In the genomic region with DNA sequence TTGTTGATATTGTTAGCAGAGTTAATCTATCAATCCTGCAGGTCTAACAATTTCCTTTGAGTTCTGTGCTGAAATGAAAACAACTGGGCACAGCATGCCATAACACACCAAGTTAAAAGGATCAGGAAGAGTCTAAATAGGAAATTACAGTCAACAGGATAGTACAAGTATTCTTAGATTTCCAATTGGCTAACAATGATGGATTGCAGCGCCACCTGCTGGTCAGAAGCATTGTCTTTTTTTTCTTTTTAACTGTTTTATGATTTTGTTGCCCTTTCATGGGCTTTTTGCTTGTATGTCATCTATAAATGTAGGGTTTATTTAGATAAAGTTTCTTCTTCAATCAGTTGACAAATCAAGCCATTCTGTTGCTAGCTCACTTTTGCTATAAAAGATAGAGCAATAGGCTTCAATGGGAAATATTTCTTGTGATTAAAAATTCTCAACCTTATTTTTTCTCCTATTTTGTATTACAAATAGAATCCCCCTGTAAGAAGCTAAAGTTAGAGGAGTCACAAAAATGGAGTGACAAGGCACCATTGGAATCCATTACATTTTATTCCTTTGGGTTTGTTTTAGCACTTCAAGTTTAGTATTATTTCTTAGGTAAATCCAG, we compare ENCODE assay signal across 8 cellular contexts. TPM values are rescaled to one million over a fixed set of nuclear protein-coding genes. Genes with fewer than 3 reads are reported as not detected.
A peak's percentile ranks its signal among the peaks of the same experiment; 100 is the strongest.
DNase-seq lines count a peak whose midpoint lies in the region; ATAC-seq, FAIRE-seq and TF ChIP-seq lines count a peak whose summit lies in the region.

No MANE protein-coding gene starts in this region.

- no peak for ATAC-seq in GM21528 (IDR thresholded peaks at IDR 0.05; ENCODE audit: low FRiP score, unreplicated experiment)

- H3K79me2 ChIP-seq in keratinocyte (ENCODE audit: control insufficient read depth, insufficient read depth, low read length), result no peaks in the 10 kb centered on the region

- DNase-seq in SIG-M5 treated with dmso at 0.1 percent for 504 hours (lab: John Stamatoyannopoulos, UW; ENCODE audit: unreplicated experiment) (peak; percentile 57), SIG-M5 (lab: John Stamatoyannopoulos, UW) (no peak), LNCaP clone FGC (ENCODE audit: low read depth) (peak; percentile 43), SKM-1 (lab: John Stamatoyannopoulos, UW; ENCODE audit: unreplicated experiment) (peak; percentile 46), astrocyte of the cerebellum (ENCODE audit: low read depth) (peak; percentile 50), keratinocyte (ENCODE audit: low read depth, low spot score) (no peak)
- DNase-seq in stimulated activated CD4-positive, alpha-beta T cell treated with anti-CD3 and anti-CD28 coated beads, Interleukin-4, amount 100 ng/mL, for 24 hours, result peak; percentile 63

- no peak overlapping the region for H3K9ac ChIP-seq in keratinocyte (ENCODE audit: control insufficient read depth, extremely low read depth, insufficient read depth, low read length)

- H3K27me3 ChIP-seq in keratinocyte (ENCODE audit: control insufficient read depth, extremely low read depth, insufficient read depth, low read length), result no peaks in the 10 kb centered on the region

- in situ Hi-C loops in astrocyte of the cerebellum (cut with HindIII; ENCODE audit: low sequenced_read_pairs), result no loop called here

- FAIRE-seq in keratinocyte (lab: Jason Lieb, UNC), result peak; percentile 41

- no peak overlapping the region for H3K27ac ChIP-seq in keratinocyte (ENCODE audit: control insufficient read depth, insufficient read depth, low read length)

- H3K4me1 ChIP-seq in keratinocyte (ENCODE audit: control insufficient read depth, extremely low read depth, insufficient read depth, low read length), result no peaks in the 10 kb centered on the region

- dilution Hi-C loops in keratinocyte (cut with MboI; ENCODE audit: extremely low pct_ligation_motif_present, low sequenced_read_pairs), result no loop called here

- no peak overlapping the region for H2AFZ ChIP-seq in keratinocyte (ENCODE audit: control insufficient read depth, low read length)

- H3K4me2 ChIP-seq in keratinocyte (ENCODE audit: control insufficient read depth, extremely low read depth, insufficient read depth, low read depth, low read length), result no peak overlapping the region

- H3K4me3 ChIP-seq in LNCaP clone FGC (ENCODE audit: low read depth, low read length), result no peak overlapping the region
- H3K4me3 ChIP-seq in astrocyte of the cerebellum (ENCODE audit: low read depth, low read length), result no peak overlapping the region
- no peak overlapping the region for H3K4me3 ChIP-seq in keratinocyte (ENCODE audit: control insufficient read depth in 2 of 3, extremely low read depth in 1 of 3, insufficient read depth in 2 of 3, low read depth in 1 of 3, low read length in 3 of 3)

- peak; percentile 53 for TF ChIP-seq CTCF in LNCaP clone FGC (IDR thresholded peaks at IDR 0.05; ENCODE audit: control insufficient read depth, extremely low read depth, insufficient read depth)
- peak; percentile 67 for TF ChIP-seq CTCF in astrocyte of the cerebellum (IDR thresholded peaks at IDR 0.05; ENCODE audit: low read depth, low read length, missing control alignments)
- TF ChIP-seq CTCF in keratinocyte (optimal IDR thresholded peaks at IDR 0.05 in 1 of 3, IDR thresholded peaks at IDR 0.05 in 1 of 3, conservative IDR thresholded peaks at IDR 0.05 in 1 of 3; ENCODE audit: extremely low read depth in 1 of 3, insufficient read depth in 2 of 3, low read length in 3 of 3), result peak in 2 of 3 experiments; percentile 58 to 60

- H4K20me1 ChIP-seq in keratinocyte (ENCODE audit: control insufficient read depth, extremely low read depth, insufficient read depth, low read length), result no peaks in the 10 kb centered on the region

- no peaks in the 10 kb centered on the region for H3K36me3 ChIP-seq in keratinocyte (ENCODE audit: control insufficient read depth in 2 of 2, extremely low read depth in 1 of 2, insufficient read depth in 2 of 2, low read length in 2 of 2)

- no peaks in the 10 kb centered on the region for H3K9me3 ChIP-seq in keratinocyte (ENCODE audit: control insufficient read depth, low read depth, low read length)

- no peaks in the 10 kb centered on the region for H3K9me1 ChIP-seq in keratinocyte (ENCODE audit: control insufficient read depth, extremely low read depth, insufficient read depth, low read length)

RNA-seq across cellular contexts. Expression of a gene that starts 40.8 kb away (rescaled TPM):
- polyA plus RNA-seq in keratinocyte, result not detected in 3 replicates
- polyA plus RNA-seq in keratinocyte (2011; ENCODE audit: low read depth), result not detected
- not detected in 2 replicates for polyA plus RNA-seq in keratinocyte (2011; cell fraction: cytosol; rRNA removed)
- not detected in 2 replicates for polyA plus RNA-seq in keratinocyte (2011; cell fraction: nucleus; rRNA removed)
- polyA plus RNA-seq in keratinocyte (2012; ENCODE audit: low replicate concordance), result not detected in 2 replicates
- polyA minus RNA-seq in keratinocyte, result not detected in 3 replicates
- polyA minus RNA-seq in keratinocyte (2011; cell fraction: cytosol; rRNA and poly(A)+ RNA removed), result not detected
- not detected in 2 replicates for polyA minus RNA-seq in keratinocyte (2011; cell fraction: nucleus; rRNA and poly(A)+ RNA removed)

Comparison
In these comparisons a context has a peak if more than half of its experiments do, and no peak if none do; other contexts are left out.
1. DNase-seq: peak in SIG-M5 treated with dmso at 0.1 percent for 504 hours (single experiment), LNCaP clone FGC (single experiment), SKM-1 (single experiment), astrocyte of the cerebellum (single experiment) and stimulated activated CD4-positive, alpha-beta T cell treated with anti-CD3 and anti-CD28 coated beads, Interleukin-4, amount 100 ng/mL, for 24 hours (single experiment); none in SIG-M5 (single experiment) and keratinocyte (single experiment).
2. Peak in every context shown above with its lines, with median percentiles within 50 percentile points of each other: CTCF ChIP-seq.